Comparison of ENCODE assay signal across 19 cellular contexts in the genomic region with DNA sequence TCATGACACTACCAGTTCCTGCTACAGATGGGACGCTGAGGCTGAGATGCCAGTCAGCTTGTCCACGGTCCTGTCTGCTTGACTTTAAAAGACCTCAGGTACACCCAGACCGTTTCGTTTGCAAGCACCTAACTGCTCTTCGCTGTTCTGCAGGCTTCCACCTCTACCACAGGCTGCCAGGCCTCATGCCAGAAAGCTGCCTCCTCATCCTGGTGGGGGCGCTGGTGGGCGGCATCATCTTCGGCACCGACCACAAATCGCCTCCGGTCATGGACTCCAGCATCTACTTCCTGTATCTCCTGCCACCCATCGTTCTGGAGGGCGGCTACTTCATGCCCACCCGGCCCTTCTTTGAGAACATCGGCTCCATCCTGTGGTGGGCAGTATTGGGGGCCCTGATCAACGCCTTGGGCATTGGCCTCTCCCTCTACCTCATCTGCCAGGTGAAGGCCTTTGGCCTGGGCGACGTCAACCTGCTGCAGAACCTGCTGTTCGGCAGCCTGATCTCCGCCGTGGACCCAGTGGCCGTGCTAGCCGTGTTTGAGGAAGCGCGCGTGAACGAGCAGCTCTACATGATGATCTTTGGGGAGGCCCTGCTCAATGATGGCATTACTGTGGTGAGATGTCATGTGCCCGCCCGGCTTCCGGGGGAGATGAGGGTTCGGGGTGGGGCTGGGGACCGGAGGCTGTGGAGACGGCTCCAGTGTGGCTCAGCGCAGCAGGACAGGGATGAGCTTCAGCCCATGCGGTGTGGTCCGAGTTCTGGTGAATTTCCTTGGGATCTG. TPM values are rescaled to one million over a fixed set of nuclear protein-coding genes. Genes with fewer than 3 reads are reported as not detected.
A peak's percentile ranks its signal among the peaks of the same experiment; 100 is the strongest.
DNase-seq lines count a peak whose midpoint lies in the region; TF ChIP-seq lines count a peak whose summit lies in the region.
"Had no signal": no experiment of that assay in that cellular context is flagged by ENCODE, and none has a peak within 500 bp of the region (broad histone marks: within the 10 kb centered on the region; RNA-seq: fewer than 3 reads in every experiment).

No MANE protein-coding gene starts in this region.

- H3K27ac ChIP-seq in esophagus muscularis mucosa (replicated peaks in 1 of 4) (no peak overlapping the region), spleen (no peak overlapping the region)
- H3K27ac ChIP-seq: A549 had no signal

- POLR2A ChIA-PET in activated CD4-positive, alpha-beta memory T cell treated with anti-CD3 and anti-CD28 coated beads for 36 hours (lab: Charles Lee) = no interaction called here
- POLR2A ChIA-PET in activated CD4-positive, alpha-beta memory T cell treated with anti-CD3 and anti-CD28 coated beads, Interleukin-2, amount 10 ng/mL, durations not matched to agents 7 days and 5 days (lab: Charles Lee) = interaction anchor here (0.6 kb wide), 1 partner anchor 231 kb away, joined by 3 read pairs; no protein-coding TSS in a partner anchor

- H3K27ac Mint-ChIP-seq in activated CD4-positive, alpha-beta memory T cell treated with anti-CD3 and anti-CD28 coated beads for 36 hours = peak overlapping the region; percentile 19
- no peak overlapping the region for H3K27ac Mint-ChIP-seq in activated CD4-positive, alpha-beta memory T cell treated with anti-CD3 and anti-CD28 coated beads, Interleukin-2, amount 10 ng/mL, durations not matched to agents 7 days and 5 days
- H3K27ac Mint-ChIP-seq in HFFc6 (no peak overlapping the region), type B pancreatic cell (no peak overlapping the region), chondrocyte (ENCODE audit: unreplicated experiment) (no peak overlapping the region)

- H3K36me3 Mint-ChIP-seq in activated CD4-positive, alpha-beta memory T cell treated with anti-CD3 and anti-CD28 coated beads for 36 hours = no peaks in the 10 kb centered on the region
- no peaks in the 10 kb centered on the region for H3K36me3 Mint-ChIP-seq in activated CD4-positive, alpha-beta memory T cell treated with anti-CD3 and anti-CD28 coated beads, Interleukin-2, amount 10 ng/mL, durations not matched to agents 7 days and 5 days (ENCODE audit: low read depth)
- H3K36me3 Mint-ChIP-seq in HFFc6 (ENCODE audit: low read depth) = no peaks in the 10 kb centered on the region
- no peaks in the 10 kb centered on the region for H3K36me3 Mint-ChIP-seq in type B pancreatic cell
- H3K36me3 Mint-ChIP-seq in chondrocyte (ENCODE audit: low read depth) = no peaks in the 10 kb centered on the region

- CTCF ChIA-PET in activated CD4-positive, alpha-beta memory T cell treated with anti-CD3 and anti-CD28 coated beads for 36 hours (lab: Charles Lee) = interaction anchor here (0.8 to 1.0 kb wide), 2 partner anchors 118 to 137 kb away, joined by 3 read pairs; no protein-coding TSS in a partner anchor
- CTCF ChIA-PET in activated CD4-positive, alpha-beta memory T cell treated with anti-CD3 and anti-CD28 coated beads, Interleukin-2, amount 10 ng/mL, durations not matched to agents 7 days and 5 days (lab: Charles Lee) = no interaction called here

- no peaks in the 10 kb centered on the region for H3K4me1 ChIP-seq in esophagus muscularis mucosa
- no peaks in the 10 kb centered on the region for H3K4me1 ChIP-seq in spleen
- H3K4me1 ChIP-seq: A549 had no signal

- no peak overlapping the region for H3K4me3 ChIP-seq in esophagus muscularis mucosa
- no peak overlapping the region for H3K4me3 ChIP-seq in spleen
- H3K4me3 ChIP-seq: A549, MG63 had no signal

- peaks cover 10% of the 10 kb centered on the region for H3K4me1 Mint-ChIP-seq in activated CD4-positive, alpha-beta memory T cell treated with anti-CD3 and anti-CD28 coated beads for 36 hours (ENCODE audit: low read depth)
- peaks cover 11% of the 10 kb centered on the region for H3K4me1 Mint-ChIP-seq in activated CD4-positive, alpha-beta memory T cell treated with anti-CD3 and anti-CD28 coated beads, Interleukin-2, amount 10 ng/mL, durations not matched to agents 7 days and 5 days
- H3K4me1 Mint-ChIP-seq in HFFc6 (ENCODE audit: low read depth) (no peaks in the 10 kb centered on the region), type B pancreatic cell (ENCODE audit: unreplicated experiment) (no peaks in the 10 kb centered on the region), chondrocyte (ENCODE audit: low read depth) (no peaks in the 10 kb centered on the region)

- H3K4me3 Mint-ChIP-seq in activated CD4-positive, alpha-beta memory T cell treated with anti-CD3 and anti-CD28 coated beads for 36 hours = no peak overlapping the region
- no peak overlapping the region for H3K4me3 Mint-ChIP-seq in activated CD4-positive, alpha-beta memory T cell treated with anti-CD3 and anti-CD28 coated beads, Interleukin-2, amount 10 ng/mL, durations not matched to agents 7 days and 5 days
- H3K4me3 Mint-ChIP-seq in HFFc6 = no peak overlapping the region
- no peak overlapping the region for H3K4me3 Mint-ChIP-seq in type B pancreatic cell
- H3K4me3 Mint-ChIP-seq in chondrocyte (ENCODE audit: unreplicated experiment) = no peak overlapping the region

- WGBS in esophagus muscularis mucosa = 87% methylated on average over 33 of the region's 36 CpGs
- WGBS in spleen, 5 donors = 86 to 91% (median 88%) methylated on average over 29 to 36 of the region's 36 CpGs

- TF ChIP-seq EP300 in esophagus muscularis mucosa (IDR thresholded peaks at IDR 0.05) = no peak

- peaks cover 0 to 4% (median 0%) of the 10 kb centered on the region in 4 donors for H3K27me3 ChIP-seq in esophagus muscularis mucosa
- peaks cover 0 to 18% (median 0%) of the 10 kb centered on the region in 7 donors for H3K27me3 ChIP-seq in spleen (replicated peaks in 1 of 7)

- TF ChIP-seq CTCF in HFFc6 (IDR thresholded peaks at IDR 0.05) (0 out of 2 replicates have a peak, but pooled peaks have one; percentile 12), esophagus muscularis mucosa (IDR thresholded peaks at IDR 0.05) (no peak), spleen (IDR thresholded peaks at IDR 0.05 in 8 of 11, conservative IDR thresholded peaks at IDR 0.05 in 3 of 11) (no peak), type B pancreatic cell (conservative IDR thresholded peaks at IDR 0.05) (no peak), chondrocyte (IDR thresholded peaks at IDR 0.05) (no peak)

- H3K9me3 ChIP-seq in esophagus muscularis mucosa = no peaks in the 10 kb centered on the region
- H3K9me3 ChIP-seq in spleen = no peaks in the 10 kb centered on the region
- H3K9me3 ChIP-seq: A549, Caco-2, MG63 had no signal

- no peaks in the 10 kb centered on the region for H3K9me3 Mint-ChIP-seq in activated CD4-positive, alpha-beta memory T cell treated with anti-CD3 and anti-CD28 coated beads for 36 hours
- H3K9me3 Mint-ChIP-seq in activated CD4-positive, alpha-beta memory T cell treated with anti-CD3 and anti-CD28 coated beads, Interleukin-2, amount 10 ng/mL, durations not matched to agents 7 days and 5 days = no peaks in the 10 kb centered on the region
- H3K9me3 Mint-ChIP-seq in HFFc6 = no peaks in the 10 kb centered on the region
- H3K9me3 Mint-ChIP-seq in type B pancreatic cell = no peaks in the 10 kb centered on the region
- no peaks in the 10 kb centered on the region for H3K9me3 Mint-ChIP-seq in chondrocyte (ENCODE audit: low read depth)

- H3K27me3 Mint-ChIP-seq in activated CD4-positive, alpha-beta memory T cell treated with anti-CD3 and anti-CD28 coated beads for 36 hours = peaks cover 13% of the 10 kb centered on the region
- peaks cover 18% of the 10 kb centered on the region for H3K27me3 Mint-ChIP-seq in activated CD4-positive, alpha-beta memory T cell treated with anti-CD3 and anti-CD28 coated beads, Interleukin-2, amount 10 ng/mL, durations not matched to agents 7 days and 5 days
- H3K27me3 Mint-ChIP-seq in HFFc6 (ENCODE audit: insufficient read depth) (no peaks in the 10 kb centered on the region; the same call in 1 of the 2 replicates), type B pancreatic cell (peaks cover 4% of the 10 kb centered on the region), chondrocyte (ENCODE audit: low read depth) (peaks cover 52% of the 10 kb centered on the region)

- TF ChIP-seq POLR2A in esophagus muscularis mucosa (IDR thresholded peaks at IDR 0.05; ENCODE audit: low read depth) (no peak), spleen (IDR thresholded peaks at IDR 0.05) (no peak)

- no peaks in the 10 kb centered on the region for H3K36me3 ChIP-seq in esophagus muscularis mucosa
- H3K36me3 ChIP-seq in spleen = no peaks in the 10 kb centered on the region
- H3K36me3 ChIP-seq: MG63 had no signal

- DNase-seq in activated CD4-positive, alpha-beta memory T cell treated with anti-CD3 and anti-CD28 coated beads for 36 hours = no peak
- DNase-seq in activated CD4-positive, alpha-beta memory T cell treated with anti-CD3 and anti-CD28 coated beads, Interleukin-2, amount 10 ng/mL, durations not matched to agents 7 days and 5 days = no peak
- no peak for DNase-seq in HFFc6
- DNase-seq in esophagus muscularis mucosa (ENCODE audit: extremely low spot score) = peak; percentile 68
- peak; percentile 67 for DNase-seq in spleen
- no peak for DNase-seq in type B pancreatic cell (ENCODE audit: extremely low spot score, unreplicated experiment)
- no peak for DNase-seq in chondrocyte (ENCODE audit: low spot score)
- DNase-seq in AG20443 (ENCODE audit: low spot score) = no peak
- DNase-seq: AML-193, Caco-2, KG1, MG63, NCI-H1105, NCI-H187, NCI-H446 treated with DMSO at 0.1 percent for 48 hours, NCI-H774, SIG-M5 had no signal

- intact Hi-C loops in activated CD4-positive, alpha-beta memory T cell treated with anti-CD3 and anti-CD28 coated beads for 36 hours (cut with micrococcal nuclease) = loop anchor here (10.0 kb wide), 1 partner anchor 226 kb away; no protein-coding TSS in a partner anchor
- intact Hi-C loops in esophagus muscularis mucosa (cut with DNase I) (no loop called here), spleen (cut with DNase I; ENCODE audit: low total_unique reads) (no loop called here)

RNA-seq across cellular contexts. Expression of a gene that starts 5.9 kb away (rescaled TPM):
- total RNA-seq in activated CD4-positive, alpha-beta memory T cell treated with anti-CD3 and anti-CD28 coated beads for 36 hours = under 1 TPM in 1 of 2 experiments, not detected in 1; 0.10 TPM
- under 1 TPM; 0.10 to 0.15 TPM for total RNA-seq in activated CD4-positive, alpha-beta memory T cell treated with anti-CD3 and anti-CD28 coated beads, Interleukin-2, amount 10 ng/mL, durations not matched to agents 7 days and 5 days
- total RNA-seq in HFFc6 (2021; fragmentation: NEBNext Ultra II Directional; extraction: Animal tissue kit (Norgen Biotek cat#: 25700)) = under 1 TPM in 1 of 6 experiments, not detected in 5; 0.05 TPM
- total RNA-seq in esophagus muscularis mucosa = not detected
- total RNA-seq in spleen = under 1 TPM in 1 of 7 donors, not detected in 6; 0.10 TPM
- not detected for polyA plus RNA-seq in spleen
- total RNA-seq in type B pancreatic cell (ENCODE audit: low replicate concordance) = 3.1 and 7.9 TPM in 2 replicates
- total RNA-seq in chondrocyte = not detected in 3 replicates
- total RNA-seq: RPMI7951 had no signal
- polyA plus RNA-seq: A549 had no signal

RNA-seq across cellular contexts. Expression of a gene that starts 55.9 kb away (rescaled TPM):
- total RNA-seq in activated CD4-positive, alpha-beta memory T cell treated with anti-CD3 and anti-CD28 coated beads for 36 hours = 10 to 100 TPM in 1 of 2 experiments, 1 to 10 TPM in 1; 9.0 to 10.6 TPM
- 1 to 10 TPM; 7.2 to 9.6 TPM for total RNA-seq in activated CD4-positive, alpha-beta memory T cell treated with anti-CD3 and anti-CD28 coated beads, Interleukin-2, amount 10 ng/mL, durations not matched to agents 7 days and 5 days
- not detected for total RNA-seq in HFFc6 (2021; fragmentation: NEBNext Ultra II Directional; extraction: Animal tissue kit (Norgen Biotek cat#: 25700))
- 10 to 100 TPM in 1 of 4 donors, under 1 TPM in 3; 0.42 to 11.3 (median 0.58) TPM for total RNA-seq in esophagus muscularis mucosa
- 100 to 1,000 TPM in 2 of 7 donors, 10 to 100 TPM in 5; 15.5 to 145 (median 35.4) TPM for total RNA-seq in spleen
- 1 to 10 TPM; 1.5 to 8.0 (median 4.8) TPM for polyA plus RNA-seq in spleen
- total RNA-seq in type B pancreatic cell (ENCODE audit: low replicate concordance) = 1.2 and 2.5 TPM in 2 replicates
- total RNA-seq in chondrocyte = not detected in 3 replicates
- total RNA-seq: Caco-2, RPMI7951 had no signal

Comparison
In these comparisons a context has a peak if more than half of its experiments do, and no peak if none do; other contexts are left out.
1. DNase-seq: peak in esophagus muscularis mucosa (single experiment) and spleen (single experiment); none in activated CD4-positive, alpha-beta memory T cell treated with anti-CD3 and anti-CD28 coated beads for 36 hours (single experiment), activated CD4-positive, alpha-beta memory T cell treated with anti-CD3 and anti-CD28 coated beads, Interleukin-2, amount 10 ng/mL, durations not matched to agents 7 days and 5 days (single experiment), HFFc6 (single experiment), type B pancreatic cell (single experiment), chondrocyte (single experiment) and AG20443 (single experiment).